11 cellular contexts compared by ENCODE assay signal in the genomic region with DNA sequence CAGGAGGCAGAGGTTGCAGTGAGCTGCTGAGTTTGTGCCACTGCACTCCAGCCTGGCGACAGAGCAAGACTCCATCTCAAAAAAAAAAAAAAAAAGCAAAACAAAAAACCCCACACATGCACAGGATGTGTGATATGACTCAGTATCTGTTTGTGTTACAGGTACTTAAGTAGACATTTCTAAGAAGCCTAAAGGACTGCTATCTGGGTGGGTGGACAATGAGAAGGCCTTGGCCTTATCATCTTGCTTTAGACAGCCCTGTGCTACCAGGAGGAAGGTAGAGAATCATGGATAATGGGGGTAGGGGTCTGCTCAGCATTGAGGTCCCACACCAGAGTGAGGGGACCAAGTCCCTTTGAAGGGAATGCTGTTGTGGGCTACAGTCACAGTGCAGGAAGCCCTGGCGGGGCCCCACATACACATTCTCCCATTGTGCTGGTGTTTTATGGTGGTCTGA. TPM values are rescaled to one million over a fixed set of nuclear protein-coding genes. Genes with fewer than 3 reads are reported as not detected.
A peak's percentile ranks its signal among the peaks of the same experiment; 100 is the strongest.
DNase-seq lines count a peak whose midpoint lies in the region; ATAC-seq, FAIRE-seq and TF ChIP-seq lines count a peak whose summit lies in the region.
"Had no signal": no experiment of that assay in that cellular context is flagged by ENCODE, and none has a peak within 500 bp of the region (broad histone marks: within the 10 kb centered on the region; RNA-seq: fewer than 3 reads in every experiment).

No MANE protein-coding gene starts in this region.

- intact Hi-C loops in activated CD4-positive, alpha-beta T cell treated with anti-CD3 and anti-CD28 coated beads, Interleukin-2, amount 10 ng/mL, durations not matched to agents 24 days and 14 days (cut with micrococcal nuclease), result loop anchor here (1.0 to 5.0 kb wide), 3 partner anchors 28 to 62 kb away; a partner anchor contains a TSS
- intact Hi-C loops in activated T-helper 2 cell treated with anti-CD3 and anti-CD28 coated beads, Interferon-gamma antibody, Interleukin-2, Interleukin-4, amounts not matched to agents 10 μg/mL and 5 μg/mL and 100 μg/mL, durations not matched to agents 14 hours and 24 hours and 36 hours (cut with micrococcal nuclease), result loop anchor here (2.0 kb wide), 1 partner anchor 29 kb away; no protein-coding TSS in a partner anchor
- intact Hi-C loops in OCI-LY7 (cut with micrococcal nuclease; ENCODE audit: unreplicated experiment), result no loop called here

- H3K4me1 Mint-ChIP-seq in activated CD4-positive, alpha-beta T cell treated with anti-CD3 and anti-CD28 coated beads, Interleukin-2, amount 10 ng/mL, durations not matched to agents 24 days and 14 days, result peaks cover 72% of the 10 kb centered on the region
- H3K4me1 Mint-ChIP-seq in activated T-helper 2 cell treated with anti-CD3 and anti-CD28 coated beads, Interferon-gamma antibody, Interleukin-2, Interleukin-4, amounts not matched to agents 10 μg/mL and 5 μg/mL and 100 μg/mL, durations not matched to agents 14 hours and 24 hours and 36 hours (ENCODE audit: low read depth), result peaks cover 71% of the 10 kb centered on the region

- H3K36me3 Mint-ChIP-seq in activated CD4-positive, alpha-beta T cell treated with anti-CD3 and anti-CD28 coated beads, Interleukin-2, amount 10 ng/mL, durations not matched to agents 24 days and 14 days (ENCODE audit: low read depth), result peaks cover 54% of the 10 kb centered on the region
- H3K36me3 Mint-ChIP-seq in activated T-helper 2 cell treated with anti-CD3 and anti-CD28 coated beads, Interferon-gamma antibody, Interleukin-2, Interleukin-4, amounts not matched to agents 10 μg/mL and 5 μg/mL and 100 μg/mL, durations not matched to agents 14 hours and 24 hours and 36 hours (ENCODE audit: low read depth), result peaks cover 73% of the 10 kb centered on the region

- no peaks in the 10 kb centered on the region for H3K9me2 ChIP-seq in OCI-LY7 (ENCODE audit: insufficient read depth, low read length)

- H3K9me3 Mint-ChIP-seq in activated CD4-positive, alpha-beta T cell treated with anti-CD3 and anti-CD28 coated beads, Interleukin-2, amount 10 ng/mL, durations not matched to agents 24 days and 14 days, result no peaks in the 10 kb centered on the region
- no peaks in the 10 kb centered on the region for H3K9me3 Mint-ChIP-seq in activated T-helper 2 cell treated with anti-CD3 and anti-CD28 coated beads, Interferon-gamma antibody, Interleukin-2, Interleukin-4, amounts not matched to agents 10 μg/mL and 5 μg/mL and 100 μg/mL, durations not matched to agents 14 hours and 24 hours and 36 hours

- CTCF ChIA-PET in OCI-LY7 (lab: Charles Lee; ENCODE audit: unreplicated experiment), result no interaction called here

- H3K27ac Mint-ChIP-seq in activated CD4-positive, alpha-beta T cell treated with anti-CD3 and anti-CD28 coated beads, Interleukin-2, amount 10 ng/mL, durations not matched to agents 24 days and 14 days, result peak overlapping the region; percentile 98
- H3K27ac Mint-ChIP-seq in activated T-helper 2 cell treated with anti-CD3 and anti-CD28 coated beads, Interferon-gamma antibody, Interleukin-2, Interleukin-4, amounts not matched to agents 10 μg/mL and 5 μg/mL and 100 μg/mL, durations not matched to agents 14 hours and 24 hours and 36 hours, result peak overlapping the region; percentile 92

- H3K4me2 ChIP-seq in OCI-LY7 (ENCODE audit: low read length), result no peak overlapping the region
- H3K4me2 ChIP-seq: A549, PC-9 had no signal

- H3K27me3 Mint-ChIP-seq in activated CD4-positive, alpha-beta T cell treated with anti-CD3 and anti-CD28 coated beads, Interleukin-2, amount 10 ng/mL, durations not matched to agents 24 days and 14 days, result no peaks in the 10 kb centered on the region
- H3K27me3 Mint-ChIP-seq in activated T-helper 2 cell treated with anti-CD3 and anti-CD28 coated beads, Interferon-gamma antibody, Interleukin-2, Interleukin-4, amounts not matched to agents 10 μg/mL and 5 μg/mL and 100 μg/mL, durations not matched to agents 14 hours and 24 hours and 36 hours (ENCODE audit: low read depth), result no peaks in the 10 kb centered on the region

- BruUV-seq in OCI-LY7 (replicated peaks; lab: Mats Ljungman, UMichigan), result no TSS peak

- peaks cover 21% of the 10 kb centered on the region for H3K4me1 ChIP-seq in OCI-LY7 (ENCODE audit: insufficient read depth, low read length, poor library complexity, severe bottlenecking)
- H3K4me1 ChIP-seq: A549 had no signal

- H4K20me1 ChIP-seq in OCI-LY7 (ENCODE audit: insufficient read depth, low read length), result no peaks in the 10 kb centered on the region

- no peaks in the 10 kb centered on the region for H3K79me2 ChIP-seq in OCI-LY7 (ENCODE audit: insufficient read depth, low read depth, low read length)

- H3K27ac ChIP-seq in skin epidermis, result peak overlapping the region in 18 of 21 experiments; percentile 3 to 94 (median 53)
- no peak overlapping the region for H3K27ac ChIP-seq in OCI-LY7 (ENCODE audit: low read depth, low read length, poor library complexity, severe bottlenecking)
- H3K27ac ChIP-seq: A549, PC-9 had no signal

- peak overlapping the region; percentile 92 for H3K4me3 Mint-ChIP-seq in activated CD4-positive, alpha-beta T cell treated with anti-CD3 and anti-CD28 coated beads, Interleukin-2, amount 10 ng/mL, durations not matched to agents 24 days and 14 days
- H3K4me3 Mint-ChIP-seq in activated T-helper 2 cell treated with anti-CD3 and anti-CD28 coated beads, Interferon-gamma antibody, Interleukin-2, Interleukin-4, amounts not matched to agents 10 μg/mL and 5 μg/mL and 100 μg/mL, durations not matched to agents 14 hours and 24 hours and 36 hours (ENCODE audit: low read depth), result peak overlapping the region; percentile 72

- DNase-seq in activated CD4-positive, alpha-beta T cell treated with anti-CD3 and anti-CD28 coated beads, Interleukin-2, amount 10 ng/mL, durations not matched to agents 24 days and 14 days, result peak; percentile 83
- DNase-seq in activated CD4-positive, alpha-beta T cell treated with anti-CD3 and anti-CD28 coated beads for 4 hours, result no peak
- DNase-seq in activated T-helper 2 cell treated with anti-CD3 and anti-CD28 coated beads, Interferon-gamma antibody, Interleukin-2, Interleukin-4, amounts not matched to agents 10 μg/mL and 5 μg/mL and 100 μg/mL, durations not matched to agents 14 hours and 24 hours and 36 hours (ENCODE audit: low spot score), result peak; percentile 24
- DNase-seq in urothelium cell line (ENCODE audit: low spot score) (no peak), OCI-LY7 (ENCODE audit: low spot score) (no peak)
- DNase-seq: activated CD4-positive, alpha-beta T cell treated with anti-CD3 and anti-CD28 coated beads for 1 hour; PC-9 had no signal

- no peak overlapping the region for H2AFZ ChIP-seq in OCI-LY7 (ENCODE audit: low read length)
- H2AFZ ChIP-seq: PC-9 had no signal

- FAIRE-seq in urothelium cell line (lab: Jason Lieb, UNC), result no peak

- no peaks in the 10 kb centered on the region for H3K9me3 ChIP-seq in OCI-LY7 (ENCODE audit: low read length)
- H3K9me3 ChIP-seq: A549 had no signal

- peaks cover 57% of the 10 kb centered on the region for H3K36me3 ChIP-seq in OCI-LY7 (ENCODE audit: insufficient read depth, low read length)

- POLR2A ChIA-PET in OCI-LY7 (lab: Charles Lee), result no interaction called here

- no peak for TF ChIP-seq CTCF in OCI-LY7 (conservative IDR thresholded peaks at IDR 0.05; ENCODE audit: low read length)

- H3K4me3 ChIP-seq in skin epidermis, result no peak overlapping the region
- H3K4me3 ChIP-seq in OCI-LY7 (ENCODE audit: low read depth, low read length, poor library complexity, severe bottlenecking), result no peak overlapping the region
- H3K4me3 ChIP-seq: A549, PC-9 had no signal

- ATAC-seq in HG02759 (IDR thresholded peaks at IDR 0.05; ENCODE audit: unreplicated experiment) (peak; percentile 37), GM21528 (IDR thresholded peaks at IDR 0.05; ENCODE audit: low FRiP score, unreplicated experiment) (no peak)

RNA-seq across cellular contexts. Expression of a gene that starts 26.7 kb away (rescaled TPM):
- 17.2 and 17.3 TPM in 2 replicates for total RNA-seq in activated CD4-positive, alpha-beta T cell treated with anti-CD3 and anti-CD28 coated beads, Interleukin-2, amount 10 ng/mL, durations not matched to agents 24 days and 14 days
- total RNA-seq in activated T-helper 2 cell treated with anti-CD3 and anti-CD28 coated beads, Interferon-gamma antibody, Interleukin-2, Interleukin-4, amounts not matched to agents 10 μg/mL and 5 μg/mL and 100 μg/mL, durations not matched to agents 14 hours and 24 hours and 36 hours, result 8.5 and 9.1 TPM in 2 replicates
- not detected in 2 replicates for total RNA-seq in OCI-LY7 (2014; rRNA removed; shearing (Covaris generic))
- total RNA-seq in OCI-LY7 (2022), result not detected in 2 replicates

RNA-seq across cellular contexts. Expression of a gene that starts 57.6 kb away (rescaled TPM):
- 34.1 and 34.7 TPM in 2 replicates for total RNA-seq in activated CD4-positive, alpha-beta T cell treated with anti-CD3 and anti-CD28 coated beads, Interleukin-2, amount 10 ng/mL, durations not matched to agents 24 days and 14 days
- total RNA-seq in activated T-helper 2 cell treated with anti-CD3 and anti-CD28 coated beads, Interferon-gamma antibody, Interleukin-2, Interleukin-4, amounts not matched to agents 10 μg/mL and 5 μg/mL and 100 μg/mL, durations not matched to agents 14 hours and 24 hours and 36 hours, result 27.7 and 30.4 TPM in 2 replicates
- 12.9 and 20.9 TPM in 2 replicates for total RNA-seq in OCI-LY7 (2014; rRNA removed; shearing (Covaris generic))
- total RNA-seq in OCI-LY7 (2022), result 18.1 and 20.5 TPM in 2 replicates

Comparison
In these comparisons a context has a peak if more than half of its experiments do, and no peak if none do; other contexts are left out.
1. DNase-seq: peak in activated CD4-positive, alpha-beta T cell treated with anti-CD3 and anti-CD28 coated beads, Interleukin-2, amount 10 ng/mL, durations not matched to agents 24 days and 14 days (single experiment) and activated T-helper 2 cell treated with anti-CD3 and anti-CD28 coated beads, Interferon-gamma antibody, Interleukin-2, Interleukin-4, amounts not matched to agents 10 μg/mL and 5 μg/mL and 100 μg/mL, durations not matched to agents 14 hours and 24 hours and 36 hours (single experiment); none in activated CD4-positive, alpha-beta T cell treated with anti-CD3 and anti-CD28 coated beads for 4 hours (0 of 2), urothelium cell line (single experiment) and OCI-LY7 (single experiment).